8 cellular contexts compared by ENCODE assay signal in the genomic region with DNA sequence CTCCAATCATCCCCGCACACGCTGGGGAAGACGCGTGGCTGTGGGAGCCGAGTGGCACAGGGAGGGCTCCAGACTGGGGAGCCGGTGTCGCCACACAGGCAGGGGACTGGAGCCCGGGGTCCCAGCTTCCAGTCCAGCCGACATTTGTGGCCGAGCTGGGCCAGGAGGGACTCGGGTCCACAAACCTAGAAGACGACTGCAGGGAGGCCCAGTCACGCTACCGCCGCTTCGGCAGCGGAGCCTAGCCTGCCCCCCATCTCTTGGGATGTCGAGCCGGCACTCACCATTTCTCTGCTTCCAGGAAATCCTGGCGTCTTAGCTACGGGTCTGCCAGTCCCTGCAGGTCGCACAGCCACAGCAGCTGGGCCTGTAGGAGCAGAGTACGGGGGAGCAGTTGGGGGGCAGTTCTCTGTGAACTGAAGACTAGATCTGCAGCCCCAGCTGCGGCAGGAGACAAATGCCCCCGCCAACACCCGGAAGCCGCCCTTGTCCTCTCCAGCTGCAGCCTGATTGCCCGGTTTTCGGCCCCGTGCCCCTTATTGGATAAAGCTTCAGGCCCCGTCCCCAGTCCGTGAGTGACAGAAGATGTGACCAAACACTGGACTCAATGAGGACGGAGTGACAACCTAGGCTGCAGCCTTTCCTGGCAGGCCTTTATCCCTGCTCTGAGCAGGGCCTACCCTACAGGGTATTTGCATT.
DNase-seq lines count a peak whose midpoint lies in the region; ATAC-seq lines count a peak whose summit lies in the region.

No MANE protein-coding gene starts in this region.

- peaks cover 56% of the 10 kb centered on the region for H3K9me3 Mint-ChIP-seq in T-helper 2 cell treated with Interferon-gamma antibody and Interleukin-4, amounts not matched to agents 5 μg/mL and 100 μg/mL, for 36 hours

- no peaks in the 10 kb centered on the region for H3K27me3 Mint-ChIP-seq in T-helper 2 cell treated with Interferon-gamma antibody and Interleukin-4, amounts not matched to agents 5 μg/mL and 100 μg/mL, for 36 hours (ENCODE audit: low read depth)

- H3K27ac ChIP-seq in rectal smooth muscle tissue (ENCODE audit: low read depth, low read length): no peak overlapping the region

- no peak overlapping the region for H3K27ac Mint-ChIP-seq in T-helper 2 cell treated with Interferon-gamma antibody and Interleukin-4, amounts not matched to agents 5 μg/mL and 100 μg/mL, for 36 hours

- intact Hi-C loops in left ventricle myocardium superior (cut with micrococcal nuclease): no loop called here

- no peaks in the 10 kb centered on the region for H3K36me3 ChIP-seq in rectal smooth muscle tissue (ENCODE audit: control insufficient read depth, insufficient read depth, low read length)

- no peak overlapping the region for H3K9ac ChIP-seq in rectal smooth muscle tissue (ENCODE audit: low read length)

- H3K4me1 Mint-ChIP-seq in T-helper 2 cell treated with Interferon-gamma antibody and Interleukin-4, amounts not matched to agents 5 μg/mL and 100 μg/mL, for 36 hours (ENCODE audit: low read depth): no peaks in the 10 kb centered on the region

- no peaks in the 10 kb centered on the region for H3K27me3 ChIP-seq in rectal smooth muscle tissue (ENCODE audit: control insufficient read depth, insufficient read depth, low read length)

- peak; percentile 79 for DNase-seq in COLO668 (lab: John Stamatoyannopoulos, UW; ENCODE audit: unreplicated experiment)
- peak; percentile 75 for DNase-seq in NCI-H1092 (lab: John Stamatoyannopoulos, UW)
- DNase-seq in anterior cingulate cortex (lab: John Stamatoyannopoulos, UW): peak in 57 of 58 donors; percentile 3 to 94 (median 83)
- DNase-seq in left ventricle myocardium superior: peak; percentile 88
- DNase-seq in T-helper 2 cell treated with Interferon-gamma antibody and Interleukin-4, amounts not matched to agents 5 μg/mL and 100 μg/mL, for 36 hours (ENCODE audit: low spot score): no peak

- no peaks in the 10 kb centered on the region for H3K36me3 Mint-ChIP-seq in T-helper 2 cell treated with Interferon-gamma antibody and Interleukin-4, amounts not matched to agents 5 μg/mL and 100 μg/mL, for 36 hours (ENCODE audit: low read depth)

- no peak overlapping the region for H3K4me3 Mint-ChIP-seq in T-helper 2 cell treated with Interferon-gamma antibody and Interleukin-4, amounts not matched to agents 5 μg/mL and 100 μg/mL, for 36 hours

- H3K4me3 ChIP-seq in rectal smooth muscle tissue (ENCODE audit: low read length): peak overlapping the region; percentile 72

- ATAC-seq in GM21528 (IDR thresholded peaks at IDR 0.05; ENCODE audit: low FRiP score, unreplicated experiment) (peak; percentile 96), left ventricle myocardium superior (peak; percentile 100), GM19324 (IDR thresholded peaks at IDR 0.05; ENCODE audit: low FRiP score, unreplicated experiment) (no peak)

- no peaks in the 10 kb centered on the region for H3K4me1 ChIP-seq in rectal smooth muscle tissue (ENCODE audit: control insufficient read depth, insufficient read depth, low read length)
